ENCODE assay signal across 23 cellular contexts in genomic region chr1:231313661-231314060, GRCh38.
"Had no signal": no experiment of that assay in that cellular context is flagged by ENCODE, and none has a peak within 500 bp of the region (broad histone marks: within the 10 kb centered on the region; RNA-seq: fewer than 3 reads in every experiment).

No MANE protein-coding gene starts in this region.

- H3K27ac ChIP-seq: ascending aorta, breast epithelium, cardiac muscle cell, colonic mucosa, dorsolateral prefrontal cortex, epithelial cell of prostate had no signal

- H3K27me3 ChIP-seq: ascending aorta, breast epithelium, cardiac muscle cell, colonic mucosa, dorsolateral prefrontal cortex had no signal

- H3K4me1 ChIP-seq: ascending aorta, breast epithelium, colonic mucosa had no signal

- H3K4me3 ChIP-seq: ascending aorta, breast epithelium, cardiac muscle cell, colonic mucosa, dorsolateral prefrontal cortex had no signal

- DNase-seq: activated CD4-positive, alpha-beta memory T cell treated with anti-CD3 and anti-CD28 coated beads, Interleukin-2, amount 10 ng/mL, durations not matched to agents 7 days and 5 days; activated CD4-positive, alpha-beta T cell treated with anti-CD3 and anti-CD28 coated beads for 1 hour; activated CD4-positive, alpha-beta T cell treated with anti-CD3 and anti-CD28 coated beads for 4 hours; activated CD4-positive, alpha-beta T cell treated with anti-CD3 and anti-CD28 coated beads, Interleukin-2, amount 10 ng/mL, durations not matched to agents 7 days and 5 days; activated CD4-positive, alpha-beta T cell treated with anti-CD3 and anti-CD28 coated beads, Interleukin-2, amount 50 U/mL, for 4 hours; activated effector memory CD4-positive, alpha-beta T cell treated with anti-CD3 and anti-CD28 coated beads, Interleukin-2, amount 50 U/mL, for 16 hours; activated naive CD4-positive, alpha-beta T cell; activated naive CD4-positive, alpha-beta T cell treated with anti-CD3 and anti-CD28 coated beads, Interleukin-2, amount 10 ng/mL, durations not matched to agents 7 days and 5 days; activated naive CD8-positive, alpha-beta T cell treated with anti-CD3 and anti-CD28 coated beads, Interleukin-2, amount 10 ng/mL, durations not matched to agents 7 days and 5 days; activated T-cell treated with anti-CD3 and anti-CD28 coated beads, Interleukin-2, amount 50 U/mL, for 1 hour; activated T-cell treated with anti-CD3 and anti-CD28 coated beads, Interleukin-2, amount 50 U/mL, for 48 hours; central memory CD4-positive, alpha-beta T cell; cerebellar nuclear complex; colonic mucosa; dorsolateral prefrontal cortex; effector CD4-positive, alpha-beta T cell; effector memory CD8-positive, alpha-beta T cell; foreskin fibroblast; T-helper 2 cell had no signal

- H3K36me3 ChIP-seq: ascending aorta, breast epithelium, cardiac muscle cell, colonic mucosa had no signal

- H3K9me3 ChIP-seq: ascending aorta, breast epithelium, colonic mucosa had no signal
